ENCODE assay signal across 1 cellular context in the genomic region with DNA sequence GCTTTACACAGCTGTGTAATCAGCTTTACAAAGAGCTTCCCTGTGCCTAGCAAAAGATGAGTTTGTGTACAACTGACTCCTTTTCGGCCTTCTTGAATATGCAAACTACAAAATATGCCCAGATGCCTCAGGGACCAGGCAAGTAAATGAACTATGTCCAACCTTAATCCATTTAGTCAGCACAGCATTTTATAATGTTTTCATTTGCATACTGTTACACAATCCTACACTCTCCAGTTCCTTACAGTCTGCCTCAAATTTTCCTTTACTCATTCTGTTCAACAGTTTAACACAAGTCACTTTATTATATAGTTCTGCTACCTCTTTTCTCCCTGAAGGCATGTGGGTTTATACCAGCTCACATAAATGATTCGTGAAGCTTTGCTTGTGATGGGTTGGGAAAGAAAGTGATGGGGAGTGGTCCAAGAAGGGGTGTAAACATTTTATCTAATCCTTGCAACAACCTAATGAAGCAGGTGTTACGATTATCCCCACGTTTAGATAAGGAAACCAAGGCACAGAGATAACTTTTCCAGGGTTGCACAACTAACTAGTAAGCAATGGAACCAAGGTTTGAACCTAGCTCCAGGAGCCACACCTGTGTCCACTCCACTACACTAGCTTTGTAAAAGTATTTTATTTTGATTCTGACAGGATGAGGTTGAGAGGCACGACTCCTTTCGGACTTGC.
TF ChIP-seq lines count a peak whose summit lies in the region.

No MANE protein-coding gene starts in this region.

TF ChIP-seq in HepG2, 621 proteins besides CTCF, POLR2A, EP300 and RAD21 (continued from another document):
- TF ChIP-seq KDM1A (CRISPR knock-in tag; IDR thresholded peaks at IDR 0.05) (no peak), SOX5 (CRISPR knock-in tag; IDR thresholded peaks at IDR 0.05; ENCODE audit: borderline replicate concordance) (no peak), MAFF (IDR thresholded peaks at IDR 0.05; ENCODE audit: low read depth, low read length) (no peak), NFE2 (CRISPR knock-in tag; IDR thresholded peaks at IDR 0.05) (no peak), ZEB1 (IDR thresholded peaks at IDR 0.05; ENCODE audit: insufficient replicate concordance, low read depth) (no peak), ZNF558 (CRISPR knock-in tag; IDR thresholded peaks at IDR 0.05; ENCODE audit: borderline replicate concordance) (no peak), RBAK (CRISPR knock-in tag; IDR thresholded peaks at IDR 0.05) (no peak), ZNF773 (CRISPR knock-in tag; IDR thresholded peaks at IDR 0.05; ENCODE audit: borderline replicate concordance) (no peak), CAMTA2 (CRISPR knock-in tag; IDR thresholded peaks at IDR 0.05; ENCODE audit: borderline replicate concordance) (no peak), ZNF460 (CRISPR knock-in tag; IDR thresholded peaks at IDR 0.05; ENCODE audit: borderline replicate concordance) (no peak)
- TF ChIP-seq, protein P1, sequence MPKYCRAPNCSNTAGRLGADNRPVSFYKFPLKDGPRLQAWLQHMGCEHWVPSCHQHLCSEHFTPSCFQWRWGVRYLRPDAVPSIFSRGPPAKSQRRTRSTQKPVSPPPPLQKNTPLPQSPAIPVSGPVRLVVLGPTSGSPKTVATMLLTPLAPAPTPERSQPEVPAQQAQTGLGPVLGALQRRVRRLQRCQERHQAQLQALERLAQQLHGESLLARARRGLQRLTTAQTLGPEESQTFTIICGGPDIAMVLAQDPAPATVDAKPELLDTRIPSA (CRISPR knock-in tag; IDR thresholded peaks at IDR 0.05; ENCODE audit: borderline replicate concordance), result no peak
- TF ChIP-seq, protein P2, sequence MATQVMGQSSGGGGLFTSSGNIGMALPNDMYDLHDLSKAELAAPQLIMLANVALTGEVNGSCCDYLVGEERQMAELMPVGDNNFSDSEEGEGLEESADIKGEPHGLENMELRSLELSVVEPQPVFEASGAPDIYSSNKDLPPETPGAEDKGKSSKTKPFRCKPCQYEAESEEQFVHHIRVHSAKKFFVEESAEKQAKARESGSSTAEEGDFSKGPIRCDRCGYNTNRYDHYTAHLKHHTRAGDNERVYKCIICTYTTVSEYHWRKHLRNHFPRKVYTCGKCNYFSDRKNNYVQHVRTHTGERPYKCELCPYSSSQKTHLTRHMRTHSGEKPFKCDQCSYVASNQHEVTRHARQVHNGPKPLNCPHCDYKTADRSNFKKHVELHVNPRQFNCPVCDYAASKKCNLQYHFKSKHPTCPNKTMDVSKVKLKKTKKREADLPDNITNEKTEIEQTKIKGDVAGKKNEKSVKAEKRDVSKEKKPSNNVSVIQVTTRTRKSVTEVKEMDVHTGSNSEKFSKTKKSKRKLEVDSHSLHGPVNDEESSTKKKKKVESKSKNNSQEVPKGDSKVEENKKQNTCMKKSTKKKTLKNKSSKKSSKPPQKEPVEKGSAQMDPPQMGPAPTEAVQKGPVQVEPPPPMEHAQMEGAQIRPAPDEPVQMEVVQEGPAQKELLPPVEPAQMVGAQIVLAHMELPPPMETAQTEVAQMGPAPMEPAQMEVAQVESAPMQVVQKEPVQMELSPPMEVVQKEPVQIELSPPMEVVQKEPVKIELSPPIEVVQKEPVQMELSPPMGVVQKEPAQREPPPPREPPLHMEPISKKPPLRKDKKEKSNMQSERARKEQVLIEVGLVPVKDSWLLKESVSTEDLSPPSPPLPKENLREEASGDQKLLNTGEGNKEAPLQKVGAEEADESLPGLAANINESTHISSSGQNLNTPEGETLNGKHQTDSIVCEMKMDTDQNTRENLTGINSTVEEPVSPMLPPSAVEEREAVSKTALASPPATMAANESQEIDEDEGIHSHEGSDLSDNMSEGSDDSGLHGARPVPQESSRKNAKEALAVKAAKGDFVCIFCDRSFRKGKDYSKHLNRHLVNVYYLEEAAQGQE (IDR thresholded peaks at IDR 0.05; ENCODE audit: borderline replicate concordance in 1 of 2, low read depth in 1 of 2, low read length in 2 of 2), result no peak
